8 cellular contexts compared by ENCODE assay signal in genomic region chr17:7886227-7887037, GRCh38. TPM values are rescaled to one million over a fixed set of nuclear protein-coding genes. Genes with fewer than 3 reads are reported as not detected.
DNase-seq lines count a peak whose midpoint lies in the region; ATAC-seq and TF ChIP-seq lines count a peak whose summit lies in the region.

No MANE protein-coding gene starts in this region.

- H3K36me3 Mint-ChIP-seq in HFFc6 (ENCODE audit: low read depth), result peaks cover 4% of the 10 kb centered on the region; the same call in 1 of the 2 replicates

- peak overlapping the region; percentile 66 for H2AFZ ChIP-seq in MM.1S (ENCODE audit: low read length)

- H3K27ac ChIP-seq in MM.1S (ENCODE audit: low read length) (no peak overlapping the region), stomach smooth muscle (ENCODE audit: low read length) (peak overlapping the region; percentile 87)

- intact Hi-C loops in mucosa of descending colon (cut with DNase I, micrococcal nuclease), result no loop called here

- peak overlapping the region; percentile 94 for H3K4me2 ChIP-seq in MM.1S (ENCODE audit: low read depth, low read length)

- H3K4me1 ChIP-seq in MM.1S (ENCODE audit: low read length), result peaks cover 16% of the 10 kb centered on the region
- H3K4me1 ChIP-seq in mucosa of descending colon (ENCODE audit: low read depth), result peaks cover 49% of the 10 kb centered on the region
- H3K4me1 ChIP-seq in stomach smooth muscle (ENCODE audit: control insufficient read depth, insufficient read depth, low read length), result peaks cover 48% of the 10 kb centered on the region

- H3K9ac ChIP-seq in MM.1S (ENCODE audit: low read length), result peak overlapping the region; percentile 27; the same call in 1 of the 2 replicates
- H3K9ac ChIP-seq in stomach smooth muscle (ENCODE audit: low read length in 2 of 2), result peak overlapping the region; percentile 51 to 64

- TF ChIP-seq CTCF in MM.1S (IDR thresholded peaks at IDR 0.05; ENCODE audit: low read length) (no peak), mucosa of descending colon (IDR thresholded peaks at IDR 0.05) (no peak), HFFc6 (IDR thresholded peaks at IDR 0.05) (no peak)

- H3K4me3 ChIP-seq in MM.1S (ENCODE audit: low read length) (peak overlapping the region; percentile 68), mucosa of descending colon (no peak overlapping the region), stomach smooth muscle (ENCODE audit: low read length in 2 of 2) (peak overlapping the region; percentile 76 to 85)

- no peaks in the 10 kb centered on the region for H3K9me3 ChIP-seq in MM.1S (replicated peaks; ENCODE audit: insufficient read depth, low read length)
- H3K9me3 ChIP-seq in mucosa of descending colon, result no peaks in the 10 kb centered on the region
- no peaks in the 10 kb centered on the region for H3K9me3 ChIP-seq in stomach smooth muscle (ENCODE audit: control insufficient read depth in 2 of 2, low read length in 2 of 2)

- H3F3A ChIP-seq in MM.1S (ENCODE audit: insufficient read depth, low read length), result peaks cover 4% of the 10 kb centered on the region; the same call in 1 of the 2 replicates

- H3K27me3 Mint-ChIP-seq in HFFc6 (ENCODE audit: insufficient read depth), result peaks cover 4% of the 10 kb centered on the region

- no peak overlapping the region for H3K4me3 Mint-ChIP-seq in HFFc6

- ATAC-seq in mucosa of descending colon, result peak; percentile 0

- no peak overlapping the region for H3K27ac Mint-ChIP-seq in HFFc6

- H3K79me2 ChIP-seq in MM.1S (ENCODE audit: low read length), result no peaks in the 10 kb centered on the region

- peak; percentile 31 for DNase-seq in EH (ENCODE audit: low read depth)
- DNase-seq in MM.1S, result no peak
- DNase-seq in activated CD4-positive, alpha-beta T cell treated with anti-CD3 and anti-CD28 coated beads for 48 hours, result peak; percentile 67
- peak; percentile 77 for DNase-seq in ecto neural progenitor cell (ENCODE audit: low spot score)
- peak; percentile 53 to 68 (median 66) for DNase-seq in mucosa of descending colon
- DNase-seq in HFFc6, result no peak
- no peak for DNase-seq in AG08396 (ENCODE audit: low spot score)

- no peaks in the 10 kb centered on the region for H3K9me2 ChIP-seq in MM.1S (replicated peaks; ENCODE audit: insufficient read depth, low read length)

- H3K36me3 ChIP-seq in MM.1S (replicated peaks; ENCODE audit: insufficient read depth, low read length), result no peaks in the 10 kb centered on the region
- no peaks in the 10 kb centered on the region for H3K36me3 ChIP-seq in mucosa of descending colon (ENCODE audit: low read depth)
- H3K36me3 ChIP-seq in stomach smooth muscle (ENCODE audit: control insufficient read depth in 2 of 2, insufficient read depth in 2 of 2, low read length in 2 of 2), result peaks cover 6 to 7% of the 10 kb centered on the region in 2 donors

- H3K27me3 ChIP-seq in MM.1S (replicated peaks; ENCODE audit: insufficient read depth, low read length) (peaks cover 76% of the 10 kb centered on the region), stomach smooth muscle (ENCODE audit: control insufficient read depth in 1 of 2, insufficient read depth in 2 of 2, low read length in 2 of 2) (no peaks in the 10 kb centered on the region)

- H3K9me3 Mint-ChIP-seq in HFFc6, result no peaks in the 10 kb centered on the region

- peaks cover 5% of the 10 kb centered on the region for H3K4me1 Mint-ChIP-seq in HFFc6 (ENCODE audit: low read depth)

- no peaks in the 10 kb centered on the region for H4K20me1 ChIP-seq in MM.1S (ENCODE audit: insufficient read depth, low read length)

RNA-seq across cellular contexts. Expression of gene CHD3, which starts 2.2 kb away (rescaled TPM):
- 100 to 1,000 TPM in 1 of 3 donors, 10 to 100 TPM in 2; 52.7 to 151 (median 56.5) TPM for total RNA-seq in mucosa of descending colon
- 100 to 1,000 TPM in 4 of 6 experiments, 10 to 100 TPM in 2; 83.3 to 112 (median 110) TPM for total RNA-seq in HFFc6 (2021; fragmentation: NEBNext Ultra II Directional; extraction: Animal tissue kit (Norgen Biotek cat#: 25700))

RNA-seq across cellular contexts. Expression of gene CYB5D1, which starts 28.6 kb away (rescaled TPM):
- total RNA-seq in mucosa of descending colon, result 10 to 100 TPM; 11.5 to 17.0 (median 12.2) TPM
- total RNA-seq in HFFc6 (2021; fragmentation: NEBNext Ultra II Directional; extraction: Animal tissue kit (Norgen Biotek cat#: 25700)), result 10 to 100 TPM in 4 of 6 experiments, 1 to 10 TPM in 2; 9.3 to 15.3 (median 10.5) TPM

RNA-seq across cellular contexts. Expression of gene NAA38, which starts 29.1 kb away (rescaled TPM):
- total RNA-seq in mucosa of descending colon, result 10 to 100 TPM; 51.2 to 73.5 (median 58.2) TPM
- 100 to 1,000 TPM; 104 to 122 (median 107) TPM for total RNA-seq in HFFc6 (2021; fragmentation: NEBNext Ultra II Directional; extraction: Animal tissue kit (Norgen Biotek cat#: 25700))

RNA-seq across cellular contexts. Expression of gene RNF227, which starts 29.7 kb away (rescaled TPM):
- total RNA-seq in mucosa of descending colon, result 1 to 10 TPM; 1.4 to 3.0 (median 2.4) TPM
- total RNA-seq in HFFc6 (2021; fragmentation: NEBNext Ultra II Directional; extraction: Animal tissue kit (Norgen Biotek cat#: 25700)), result 1 to 10 TPM; 2.2 to 3.6 (median 3.1) TPM

RNA-seq across cellular contexts. Expression of gene TMEM88, which starts 31.6 kb away (rescaled TPM):
- total RNA-seq in mucosa of descending colon, result 1 to 10 TPM; 3.5 to 8.5 (median 6.9) TPM
- total RNA-seq in HFFc6 (2021; fragmentation: NEBNext Ultra II Directional; extraction: Animal tissue kit (Norgen Biotek cat#: 25700)), result 1 to 10 TPM in 2 of 6 experiments, under 1 TPM in 4; 0.40 to 1.3 (median 0.60) TPM

Comparison
In these comparisons a context has a peak if more than half of its experiments do, and no peak if none do; other contexts are left out.
1. DNase-seq: peak in EH (single experiment), activated CD4-positive, alpha-beta T cell treated with anti-CD3 and anti-CD28 coated beads for 48 hours (single experiment), ecto neural progenitor cell (single experiment) and mucosa of descending colon (3 of 3); none in MM.1S (single experiment), HFFc6 (single experiment) and AG08396 (single experiment).